ENCODE assay signal across 8 cellular contexts in genomic region chr9:33024966-33025571, GRCh38. TPM values are rescaled to one million over a fixed set of nuclear protein-coding genes. Genes with fewer than 3 reads are reported as not detected.
DNase-seq lines count a peak whose midpoint lies in the region; ATAC-seq and TF ChIP-seq lines count a peak whose summit lies in the region.

Gene DNAJA1 (plus strand): TSS chr9:33025273. CDS start chr9:33026485, 1,212 bp downstream.

- peaks cover 26 to 43% of the 10 kb centered on the region in 2 donors for H3K4me1 ChIP-seq in duodenal mucosa (ENCODE audit: control insufficient read depth in 1 of 2, insufficient read depth in 2 of 2, low read length in 2 of 2)
- peaks cover 60% of the 10 kb centered on the region for H3K4me1 ChIP-seq in lower lobe of right lung

- peak within 1 kb of the TSS; percentile 100 for H3K9ac ChIP-seq in duodenal mucosa (ENCODE audit: low read depth in 1 of 2, low read length in 2 of 2)

- H3K9me3 Mint-ChIP-seq in CD4-positive, alpha-beta T cell = no peaks in the 10 kb centered on the region
- H3K9me3 Mint-ChIP-seq in activated CD4-positive, alpha-beta memory T cell treated with anti-CD3 and anti-CD28 coated beads, Interleukin-2, amount 10 ng/mL, durations not matched to agents 7 days and 5 days = no peaks in the 10 kb centered on the region

- DNase-seq in CD4-positive, alpha-beta T cell = peak; percentile 90 to 97 (median 94)
- peak; percentile 94 for DNase-seq in NCI-H82 (lab: John Stamatoyannopoulos, UW)
- peak; percentile 95 for DNase-seq in activated CD4-positive, alpha-beta memory T cell treated with anti-CD3 and anti-CD28 coated beads, Interleukin-2, amount 10 ng/mL, durations not matched to agents 7 days and 5 days
- DNase-seq in lower lobe of right lung = peak; percentile 95
- DNase-seq in stimulated activated CD4-positive, alpha-beta T cell treated with anti-CD3 and anti-CD28 coated beads, TNF-alpha, amount 100 ng/mL, for 1 hour (ENCODE audit: low read depth in 3 of 3, low spot score in 1 of 3) = peak; percentile 88 to 97 (median 95)

- no peak for TF ChIP-seq CTCF in CD4-positive, alpha-beta T cell (IDR thresholded peaks at IDR 0.05)
- no peak for TF ChIP-seq CTCF in lower lobe of right lung (IDR thresholded peaks at IDR 0.05)

- peak within 1 kb of the TSS; percentile 93 for H3K27ac Mint-ChIP-seq in CD4-positive, alpha-beta T cell
- peak within 1 kb of the TSS; percentile 92 for H3K27ac Mint-ChIP-seq in activated CD4-positive, alpha-beta memory T cell treated with anti-CD3 and anti-CD28 coated beads, Interleukin-2, amount 10 ng/mL, durations not matched to agents 7 days and 5 days

- H3K4me1 Mint-ChIP-seq in CD4-positive, alpha-beta T cell (ENCODE audit: low read depth) = peaks cover 73% of the 10 kb centered on the region
- H3K4me1 Mint-ChIP-seq in activated CD4-positive, alpha-beta memory T cell treated with anti-CD3 and anti-CD28 coated beads, Interleukin-2, amount 10 ng/mL, durations not matched to agents 7 days and 5 days = peaks cover 71% of the 10 kb centered on the region

- no peaks in the 10 kb centered on the region for H3K27me3 ChIP-seq in CD4-positive, alpha-beta T cell (ENCODE audit: control insufficient read depth, insufficient read depth, low read length)
- H3K27me3 ChIP-seq in duodenal mucosa (ENCODE audit: control insufficient read depth in 1 of 2, insufficient read depth in 2 of 2, low read length in 2 of 2) (no peaks in the 10 kb centered on the region), lower lobe of right lung (ENCODE audit: low read depth) (no peaks in the 10 kb centered on the region)

- H3K4me3 ChIP-seq in duodenal mucosa (ENCODE audit: low read depth in 1 of 2, low read length in 2 of 2) (peak within 1 kb of the TSS; percentile 97 to 98), lower lobe of right lung (peak within 1 kb of the TSS; percentile 92)

- POLR2A ChIA-PET in CD4-positive, alpha-beta T cell (lab: Charles Lee) = interaction anchor here (0.7 to 4.1 kb wide), 17 partner anchors 10 to 474 kb away, joined by 3 to 46 read pairs (median 14); partner anchors contain the start of genes APTX, B4GALT1, BAG1 and CHMP5
- POLR2A ChIA-PET in activated CD4-positive, alpha-beta memory T cell treated with anti-CD3 and anti-CD28 coated beads, Interleukin-2, amount 10 ng/mL, durations not matched to agents 7 days and 5 days (lab: Charles Lee) = interaction anchor here (0.6 to 5.1 kb wide), 56 partner anchors 9 to 640 kb away, joined by 3 to 102 read pairs (median 5); partner anchors contain the start of genes ACO1, ANKRD18B, APTX and B4GALT1

- peak within 1 kb of the TSS; percentile 96 for H3K4me3 Mint-ChIP-seq in CD4-positive, alpha-beta T cell
- peak within 1 kb of the TSS; percentile 96 for H3K4me3 Mint-ChIP-seq in activated CD4-positive, alpha-beta memory T cell treated with anti-CD3 and anti-CD28 coated beads, Interleukin-2, amount 10 ng/mL, durations not matched to agents 7 days and 5 days

- H3K36me3 ChIP-seq in duodenal mucosa (ENCODE audit: control insufficient read depth in 1 of 2, insufficient read depth in 2 of 2, low read length in 2 of 2) (peaks cover 12 to 23% of the 10 kb centered on the region in 2 donors), lower lobe of right lung (peaks cover 52% of the 10 kb centered on the region)

- H3K27me3 Mint-ChIP-seq in CD4-positive, alpha-beta T cell = no peaks in the 10 kb centered on the region
- no peaks in the 10 kb centered on the region for H3K27me3 Mint-ChIP-seq in activated CD4-positive, alpha-beta memory T cell treated with anti-CD3 and anti-CD28 coated beads, Interleukin-2, amount 10 ng/mL, durations not matched to agents 7 days and 5 days

- intact Hi-C loops in CD4-positive, alpha-beta T cell (cut with DNase I, micrococcal nuclease) = loop anchor here (1.0 to 10.0 kb wide), 5 partner anchors 24 to 473 kb away; partner anchors contain the start of genes APTX (in 1 of the 2), BAG1 (in 1 of the 2), CHMP5 (in 1 of the 2) and NOL6 (in 1 of the 2)
- intact Hi-C loops in lower lobe of right lung (cut with DNase I) = no loop called here

- CTCF ChIA-PET in CD4-positive, alpha-beta T cell (lab: Charles Lee) = interaction anchor here (0.7 to 1.5 kb wide), 3 partner anchors 21 to 646 kb away, joined by 3 to 4 read pairs (median 3); partner anchors contain the start of gene NFX1
- CTCF ChIA-PET in activated CD4-positive, alpha-beta memory T cell treated with anti-CD3 and anti-CD28 coated beads, Interleukin-2, amount 10 ng/mL, durations not matched to agents 7 days and 5 days (lab: Charles Lee) = interaction anchor here (0.6 to 1.4 kb wide), 5 partner anchors 19 to 449 kb away, joined by 3 to 4 read pairs (median 3); partner anchors contain the start of genes NOL6 and SMU1

- peaks cover 63% of the 10 kb centered on the region for H3K36me3 Mint-ChIP-seq in CD4-positive, alpha-beta T cell (ENCODE audit: low read depth)
- peaks cover 59% of the 10 kb centered on the region for H3K36me3 Mint-ChIP-seq in activated CD4-positive, alpha-beta memory T cell treated with anti-CD3 and anti-CD28 coated beads, Interleukin-2, amount 10 ng/mL, durations not matched to agents 7 days and 5 days (ENCODE audit: low read depth)

- peak; percentile 83 for ATAC-seq in CD4-positive, alpha-beta T cell (ENCODE audit: poor library complexity)
- ATAC-seq in GM19397 (IDR thresholded peaks at IDR 0.05; ENCODE audit: unreplicated experiment) (peak; percentile 96), HG03565 (IDR thresholded peaks at IDR 0.05; ENCODE audit: unreplicated experiment) (peak; percentile 92), lower lobe of right lung (peak; percentile 98 to 99)

- H3K27ac ChIP-seq in CD4-positive, alpha-beta T cell (ENCODE audit: low read depth, low read length) = peak within 1 kb of the TSS; percentile 99
- H3K27ac ChIP-seq in duodenal mucosa (ENCODE audit: low read depth, low read length) = peak within 1 kb of the TSS; percentile 100
- peak within 1 kb of the TSS; percentile 99 for H3K27ac ChIP-seq in lower lobe of right lung

- no peaks in the 10 kb centered on the region for H3K9me3 ChIP-seq in CD4-positive, alpha-beta T cell (ENCODE audit: control insufficient read depth, low read length)
- H3K9me3 ChIP-seq in duodenal mucosa (ENCODE audit: control insufficient read depth in 1 of 2, low read length in 2 of 2) (no peaks in the 10 kb centered on the region), lower lobe of right lung (no peaks in the 10 kb centered on the region)

RNA-seq across cellular contexts. Expression of gene DNAJA1, which starts in this region (rescaled TPM):
- 100 to 1,000 TPM; 150 to 156 TPM for total RNA-seq in CD4-positive, alpha-beta T cell
- 100 to 1,000 TPM; 141 to 142 TPM for total RNA-seq in activated CD4-positive, alpha-beta memory T cell treated with anti-CD3 and anti-CD28 coated beads, Interleukin-2, amount 10 ng/mL, durations not matched to agents 7 days and 5 days
- 155 TPM for total RNA-seq in lower lobe of right lung

Comparison
In these comparisons a context has a peak if more than half of its experiments do, and no peak if none do; other contexts are left out.
1. Peak in every context shown above with its lines: DNase-seq, ATAC-seq, H3K4me3 ChIP-seq and H3K27ac ChIP-seq.